In the genomic region with DNA sequence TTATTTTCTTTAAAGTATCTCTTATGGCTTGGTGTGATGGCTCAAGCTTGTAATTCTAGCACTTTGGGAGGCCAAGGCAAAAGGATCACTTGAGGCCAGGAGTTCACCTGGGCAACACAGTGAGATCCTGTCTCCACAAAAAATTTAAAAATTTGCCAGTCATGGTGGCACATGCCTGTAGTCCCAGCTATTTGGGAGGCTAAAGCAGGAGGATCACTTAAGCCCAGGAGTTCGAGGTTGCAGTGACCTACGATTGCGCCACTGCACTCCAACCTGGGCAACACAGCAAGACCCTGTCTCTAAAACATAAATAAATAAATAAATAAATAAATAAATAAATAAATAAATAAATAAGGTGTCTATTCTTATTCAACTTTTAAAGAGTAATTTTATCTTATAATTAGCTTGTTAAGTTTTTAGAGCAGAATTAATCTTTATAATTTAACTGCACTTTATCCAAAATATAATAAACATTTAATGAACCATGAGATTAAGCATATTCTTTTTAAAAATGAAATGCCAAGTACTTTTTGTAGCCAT, we compare ENCODE assay signal across 17 cellular contexts. TPM values are rescaled to one million over a fixed set of nuclear protein-coding genes. Genes with fewer than 3 reads are reported as not detected.
DNase-seq lines count a peak whose midpoint lies in the region; ATAC-seq, FAIRE-seq and TF ChIP-seq lines count a peak whose summit lies in the region.
"Had no signal": no experiment of that assay in that cellular context is flagged by ENCODE, and none has a peak within 500 bp of the region (broad histone marks: within the 10 kb centered on the region; RNA-seq: fewer than 3 reads in every experiment).

No MANE protein-coding gene starts in this region.

- peaks cover 25% of the 10 kb centered on the region for H3K36me3 Mint-ChIP-seq in WTC11

- no peak for TF ChIP-seq CTCF in WTC11 (IDR thresholded peaks at IDR 0.05)

- peaks cover 45% of the 10 kb centered on the region for H3K4me1 Mint-ChIP-seq in WTC11

- H3K9me3 Mint-ChIP-seq in WTC11: no peaks in the 10 kb centered on the region
- H3K9me3 Mint-ChIP-seq: CD4-positive, CD25-positive, alpha-beta regulatory T cell; CD8-positive, alpha-beta T cell had no signal

- H3K27me3 Mint-ChIP-seq in WTC11 (ENCODE audit: low read depth): no peaks in the 10 kb centered on the region
- H3K27me3 Mint-ChIP-seq: B cell; CD4-positive, CD25-positive, alpha-beta regulatory T cell had no signal

- CTCF ChIA-PET in WTC11 (lab: Charles Lee): no interaction called here

- DNase-seq in WTC11 (ENCODE audit: low spot score): no peak
- DNase-seq in central memory CD4-positive, alpha-beta T cell: no peak
- no peak for DNase-seq in GM12891 (ENCODE audit: insufficient read length, low spot score)
- DNase-seq: 8988T; Caco-2; CD4-positive, CD25-positive, alpha-beta regulatory T cell; CD8-positive, alpha-beta T cell; DMS153; DND-41; GDM1; GOT3 had no signal

- FAIRE-seq in A204.1 (lab: Jason Lieb, UNC) (peak; percentile 69), G401.6 (lab: Jason Lieb, UNC) (peak; percentile 44), GM12891 (lab: Jason Lieb, UNC) (no peak)
- FAIRE-seq: GM12878, GM18507 had no signal

- H3K4me3 Mint-ChIP-seq in WTC11: no peak overlapping the region
- H3K4me3 Mint-ChIP-seq: B cell; CD4-positive, CD25-positive, alpha-beta regulatory T cell; CD8-positive, alpha-beta T cell had no signal

- POLR2A ChIA-PET in WTC11 (lab: Charles Lee): no interaction called here

- no peak for TF ChIP-seq POLR2A in GM12891 (IDR thresholded peaks at IDR 0.05; ENCODE audit: low read depth, low read length)

- H3K27ac Mint-ChIP-seq in WTC11: no peak overlapping the region
- H3K27ac Mint-ChIP-seq: B cell; CD4-positive, CD25-positive, alpha-beta regulatory T cell; CD8-positive, alpha-beta T cell had no signal

- ATAC-seq in WTC11 (no peak), GM21447 (IDR thresholded peaks at IDR 0.05; ENCODE audit: unreplicated experiment) (no peak)
- ATAC-seq: CD8-positive, alpha-beta T cell; GM12878 had no signal

TF ChIP-seq in WTC11, 78 proteins besides CTCF, POLR2A, EP300 and RAD21:
- TF ChIP-seq, protein P1, sequence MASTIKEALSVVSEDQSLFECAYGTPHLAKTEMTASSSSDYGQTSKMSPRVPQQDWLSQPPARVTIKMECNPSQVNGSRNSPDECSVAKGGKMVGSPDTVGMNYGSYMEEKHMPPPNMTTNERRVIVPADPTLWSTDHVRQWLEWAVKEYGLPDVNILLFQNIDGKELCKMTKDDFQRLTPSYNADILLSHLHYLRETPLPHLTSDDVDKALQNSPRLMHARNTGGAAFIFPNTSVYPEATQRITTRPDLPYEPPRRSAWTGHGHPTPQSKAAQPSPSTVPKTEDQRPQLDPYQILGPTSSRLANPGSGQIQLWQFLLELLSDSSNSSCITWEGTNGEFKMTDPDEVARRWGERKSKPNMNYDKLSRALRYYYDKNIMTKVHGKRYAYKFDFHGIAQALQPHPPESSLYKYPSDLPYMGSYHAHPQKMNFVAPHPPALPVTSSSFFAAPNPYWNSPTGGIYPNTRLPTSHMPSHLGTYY (CRISPR knock-in tag; IDR thresholded peaks at IDR 0.05): no peak
- peak; percentile 90 for TF ChIP-seq ZNF121 (CRISPR knock-in tag; IDR thresholded peaks at IDR 0.05)
- TF ChIP-seq, protein P2, sequence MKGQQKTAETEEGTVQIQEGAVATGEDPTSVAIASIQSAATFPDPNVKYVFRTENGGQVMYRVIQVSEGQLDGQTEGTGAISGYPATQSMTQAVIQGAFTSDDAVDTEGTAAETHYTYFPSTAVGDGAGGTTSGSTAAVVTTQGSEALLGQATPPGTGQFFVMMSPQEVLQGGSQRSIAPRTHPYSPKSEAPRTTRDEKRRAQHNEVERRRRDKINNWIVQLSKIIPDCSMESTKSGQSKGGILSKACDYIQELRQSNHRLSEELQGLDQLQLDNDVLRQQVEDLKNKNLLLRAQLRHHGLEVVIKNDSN (CRISPR knock-in tag; IDR thresholded peaks at IDR 0.05): no peak

TF ChIP-seq in GM12891, 5 proteins besides CTCF, POLR2A, EP300 and RAD21:
- TF ChIP-seq SPI1 (IDR thresholded peaks at IDR 0.05; ENCODE audit: low read depth, low read length): no peak
- no peak for TF ChIP-seq POLR2AphosphoS5 (IDR thresholded peaks at IDR 0.05; ENCODE audit: low read depth, low read length)

RNA-seq across cellular contexts. Expression of a gene that starts 48.0 kb away (rescaled TPM):
- 53.8 to 58.8 TPM (median 58.2 TPM) in 3 replicates for total RNA-seq in WTC11 (2021)
- 15.7 TPM for polyA plus RNA-seq in GM12891 (2012; ENCODE audit: low read depth, missing spikeins)

RNA-seq across cellular contexts. Expression of a gene that starts 50.9 kb away (rescaled TPM):
- total RNA-seq in WTC11 (2021): 2.6 to 2.9 TPM (median 2.8 TPM) in 3 replicates
- polyA plus RNA-seq in GM12891 (2012; ENCODE audit: low read depth, missing spikeins): 1.5 TPM
